In the genomic region with DNA sequence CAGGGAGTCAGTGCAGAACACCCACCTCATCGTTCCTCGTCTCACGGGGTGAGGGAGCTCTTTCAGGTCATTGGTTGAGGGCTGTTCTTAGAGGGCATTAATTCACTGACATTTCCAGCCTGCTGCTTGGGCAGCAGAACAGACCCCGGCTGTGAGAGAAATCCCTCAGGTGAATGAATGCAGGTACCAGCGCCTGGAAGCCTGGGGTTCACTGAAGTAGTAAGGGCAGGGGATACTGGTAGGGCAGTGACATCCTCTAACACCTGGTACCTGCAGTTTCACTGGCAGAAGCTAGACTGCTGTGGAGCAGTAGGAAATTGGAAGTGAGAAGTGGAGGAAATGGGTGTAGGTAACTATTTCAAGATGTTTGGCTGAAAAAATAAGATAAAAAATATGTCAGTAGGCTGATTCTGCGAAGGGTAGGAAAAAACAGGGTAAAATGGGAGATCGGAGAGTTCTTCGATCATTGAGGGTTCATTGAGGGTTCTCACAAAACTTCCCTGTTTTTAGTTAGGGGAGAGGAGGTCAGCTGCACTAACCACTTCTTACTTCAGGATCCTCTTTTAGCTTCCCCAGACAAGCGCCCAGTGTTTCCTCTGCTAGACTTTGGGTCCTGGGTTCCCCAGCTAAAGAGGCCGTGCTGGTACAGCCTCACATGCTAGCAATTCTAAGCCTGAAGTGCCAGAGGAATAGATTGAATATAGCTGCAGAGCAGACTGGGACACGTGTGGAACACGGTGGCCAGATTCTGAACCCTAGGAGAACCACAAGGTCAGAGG, we compare ENCODE assay signal across 22 cellular contexts.
DNase-seq lines count a peak whose midpoint lies in the region; ATAC-seq and TF ChIP-seq lines count a peak whose summit lies in the region.
"Had no signal": no experiment of that assay in that cellular context is flagged by ENCODE, and none has a peak within 500 bp of the region (broad histone marks: within the 10 kb centered on the region; RNA-seq: fewer than 3 reads in every experiment).

No MANE protein-coding gene starts in this region.

- H3K9me3 ChIP-seq in WERI-Rb-1 (ENCODE audit: severe bottlenecking), result no peaks in the 10 kb centered on the region
- H3K9me3 ChIP-seq: adrenal gland, MG63 had no signal

- no peak for TF ChIP-seq POLR2A in NB4 (IDR thresholded peaks at IDR 0.05; ENCODE audit: extremely low read depth, insufficient read length)

- no peak overlapping the region for H3K27ac ChIP-seq in WERI-Rb-1
- H3K27ac ChIP-seq: adrenal gland, heart left ventricle, skin epidermis had no signal

- no peaks in the 10 kb centered on the region for H3K36me3 ChIP-seq in WERI-Rb-1
- H3K36me3 ChIP-seq: adrenal gland, heart left ventricle, MG63 had no signal

- no peaks in the 10 kb centered on the region for H3K27me3 ChIP-seq in WERI-Rb-1 (ENCODE audit: insufficient read depth, low read depth, severe bottlenecking)
- H3K27me3 ChIP-seq: heart left ventricle, MG63 had no signal

- no peak for ATAC-seq in GM21529 (IDR thresholded peaks at IDR 0.05; ENCODE audit: unreplicated experiment)
- ATAC-seq: GM12878, heart left ventricle had no signal

- DNase-seq in GDM1 (lab: John Stamatoyannopoulos, UW), result peak; percentile 57
- DNase-seq in NB4 (ENCODE audit: low read depth), result peak; percentile 6
- peak; percentile 14 for DNase-seq in WERI-Rb-1
- DNase-seq in pons (ENCODE audit: low spot score), result peak; percentile 56
- DNase-seq in GM19238 (ENCODE audit: insufficient read length, low spot score), result no peak
- DNase-seq in NCI-H748 treated with DMSO at 0.1 percent for 48 hours (lab: John Stamatoyannopoulos, UW), result no peak
- DNase-seq: ACHN; activated CD4-positive, alpha-beta T cell treated with anti-CD3 and anti-CD28 coated beads for 4 hours; activated T-cell treated with anti-CD3 and anti-CD28 coated beads, Interleukin-2, amount 50 U/mL, for 24 hours; Calu3; effector CD4-positive, alpha-beta T cell; heart left ventricle; mesendoderm; MG63; NCI-H1694 treated with DMSO at 0.1 percent for 48 hours; NCI-H2171; NCI-H526; SW 1271 had no signal

- TF ChIP-seq CTCF in NB4 (IDR thresholded peaks at IDR 0.05; ENCODE audit: low read depth, low read length), result no peak
- no peak for TF ChIP-seq CTCF in WERI-Rb-1 (IDR thresholded peaks at IDR 0.05; ENCODE audit: low read depth, low read length)

- H3K4me3 ChIP-seq in NB4 (ENCODE audit: low read depth, low read length) (no peak overlapping the region), WERI-Rb-1 (ENCODE audit: low read depth, low read length) (no peak overlapping the region)
- H3K4me3 ChIP-seq: adrenal gland, GM12878, heart left ventricle, MG63, skin epidermis had no signal

Comparison
In these comparisons a context has a peak if more than half of its experiments do, and no peak if none do; other contexts are left out.
1. DNase-seq: peak in GDM1 (single experiment), NB4 (single experiment), WERI-Rb-1 (single experiment) and pons (single experiment); none in GM19238 (single experiment) and NCI-H748 treated with DMSO at 0.1 percent for 48 hours (single experiment).